Comparison of ENCODE assay signal across 8 cellular contexts in genomic region chr18:5237723-5238370, GRCh38. TPM values are rescaled to one million over a fixed set of nuclear protein-coding genes. Genes with fewer than 3 reads are reported as not detected.
A peak's percentile ranks its signal among the peaks of the same experiment; 100 is the strongest.
DNase-seq lines count a peak whose midpoint lies in the region; ATAC-seq, FAIRE-seq and TF ChIP-seq lines count a peak whose summit lies in the region.

No MANE protein-coding gene starts in this region.

- H2AFZ ChIP-seq in KMS-11 (ENCODE audit: low read depth): peak overlapping the region; percentile 94

- H3K4me2 ChIP-seq in KMS-11: peak overlapping the region; percentile 84; the same call in 1 of the 2 replicates

- H3K36me3 ChIP-seq in KMS-11 (ENCODE audit: insufficient read depth): no peaks in the 10 kb centered on the region; the same call in 1 of the 2 replicates
- H3K36me3 ChIP-seq in neutrophil: peaks cover 2% of the 10 kb centered on the region
- H3K36me3 ChIP-seq in subcutaneous abdominal adipose tissue (ENCODE audit: control insufficient read depth in 5 of 5, insufficient read depth in 5 of 5, low read length in 5 of 5): peaks cover 9 to 16% (median 12%) of the 10 kb centered on the region in 5 donors

- H3K27me3 ChIP-seq in KMS-11 (ENCODE audit: insufficient read depth, low read depth): no peaks in the 10 kb centered on the region
- H3K27me3 ChIP-seq in neutrophil: peaks cover 43% of the 10 kb centered on the region
- no peaks in the 10 kb centered on the region for H3K27me3 ChIP-seq in subcutaneous abdominal adipose tissue (ENCODE audit: control insufficient read depth in 5 of 5, insufficient read depth in 4 of 5, low read length in 5 of 5)

- no peak for FAIRE-seq in frontal cortex (lab: Jason Lieb, UNC)

- H3K4me1 ChIP-seq in KMS-11 (ENCODE audit: low read depth, poor library complexity, severe bottlenecking) (peaks cover 31% of the 10 kb centered on the region), neutrophil (ENCODE audit: control insufficient read depth in 1 of 2, insufficient read depth in 1 of 2, low read depth in 1 of 2, low read length in 1 of 2) (peaks cover 16 to 19% of the 10 kb centered on the region in 2 experiments), subcutaneous abdominal adipose tissue (ENCODE audit: control insufficient read depth in 5 of 5, insufficient read depth in 5 of 5, low read length in 5 of 5) (peaks cover 0 to 57% (median 35%) of the 10 kb centered on the region in 5 donors)

- DNase-seq in EL: peak; percentile 88
- DNase-seq in SHP77 treated with DMSO at 0.1 percent for 48 hours (lab: John Stamatoyannopoulos, UW): peak; percentile 76
- DNase-seq in activated naive CD4-positive, alpha-beta T cell treated with Interleukin-2 at 50 U/mL for 16 hours: peak; percentile 88
- DNase-seq in frontal cortex (ENCODE audit: low spot score in 2 of 2): peak; percentile 76 to 80

- H3K9ac ChIP-seq in KMS-11 (peak overlapping the region; percentile 87), subcutaneous abdominal adipose tissue (ENCODE audit: low read length in 5 of 5) (peak overlapping the region; percentile 78 to 98 (median 97))

- peak; percentile 96 for ATAC-seq in GM21717 (IDR thresholded peaks at IDR 0.05; ENCODE audit: unreplicated experiment)

- H3K27ac ChIP-seq in KMS-11: peak overlapping the region; percentile 97
- H3K27ac ChIP-seq in neutrophil: peak overlapping the region; percentile 85
- peak overlapping the region; percentile 97 for H3K27ac ChIP-seq in subcutaneous abdominal adipose tissue (ENCODE audit: low read depth, low read length)

- 0 out of 2 replicates have a peak, but pooled peaks have one; percentile 14 for TF ChIP-seq CTCF in KMS-11 (conservative IDR thresholded peaks at IDR 0.05; ENCODE audit: low read depth, low read length)
- TF ChIP-seq CTCF in neutrophil (IDR thresholded peaks at IDR 0.05): peak; percentile 21

- no peak overlapping the region for H3K4me3 ChIP-seq in KMS-11 (IDR thresholded peaks at IDR 0.05; ENCODE audit: insufficient read depth, low read depth, low read length)
- H3K4me3 ChIP-seq in neutrophil (ENCODE audit: low read depth in 1 of 2, low read length in 1 of 2): peak overlapping the region; percentile 85 to 89
- H3K4me3 ChIP-seq in subcutaneous abdominal adipose tissue (ENCODE audit: low read depth in 1 of 5, low read length in 5 of 5): peak overlapping the region; percentile 87 to 96 (median 91)

- H3K9me3 ChIP-seq in neutrophil (no peaks in the 10 kb centered on the region), subcutaneous abdominal adipose tissue (ENCODE audit: control insufficient read depth in 5 of 5, low read length in 5 of 5) (peaks cover 0 to 3% (median 0%) of the 10 kb centered on the region in 5 donors)

- peaks cover 29% of the 10 kb centered on the region; the same call in 1 of the 2 replicates for H3K79me2 ChIP-seq in KMS-11 (ENCODE audit: insufficient read depth, low read depth)

- H4K20me1 ChIP-seq in KMS-11 (ENCODE audit: insufficient read depth): no peaks in the 10 kb centered on the region

RNA-seq across cellular contexts. Expression of gene AKAIN1, which starts 40.8 kb away (rescaled TPM):
- 4.5 TPM for total RNA-seq in frontal cortex

RNA-seq across cellular contexts. Expression of gene ZBTB14, which starts 57.7 kb away (rescaled TPM):
- total RNA-seq in frontal cortex: 33.4 TPM
